In genomic region chr11:5625281-5625680, GRCh38 we compare ENCODE assay signal across 11 cellular contexts. TPM values are rescaled to one million over a fixed set of nuclear protein-coding genes. Genes with fewer than 3 reads are reported as not detected.
DNase-seq lines count a peak whose midpoint lies in the region; ATAC-seq, FAIRE-seq and TF ChIP-seq lines count a peak whose summit lies in the region.
"Had no signal": no experiment of that assay in that cellular context is flagged by ENCODE, and none has a peak within 500 bp of the region (broad histone marks: within the 10 kb centered on the region; RNA-seq: fewer than 3 reads in every experiment).

No MANE protein-coding gene starts in this region.

- H3K4me2 ChIP-seq in A549 (peak overlapping the region; percentile 81), mammary epithelial cell (ENCODE audit: insufficient read depth, low read depth, low read length) (peak overlapping the region; percentile 87)

- intact Hi-C loops in mammary epithelial cell (cut with micrococcal nuclease) (loop anchor here (1.0 kb wide), 1 partner anchor 59 kb away; no protein-coding TSS in a partner anchor), mucosa of descending colon (cut with DNase I, micrococcal nuclease) (loop anchor here in 1 of 2 donors (10.0 kb wide), 1 partner anchor 60 kb away; the partner anchor contains the start of genes TRIM22 and TRIM5)

- BruUV-seq in mammary epithelial cell (replicated peaks; lab: Mats Ljungman, UMichigan) = no TSS peak

- H3K79me2 ChIP-seq in mammary epithelial cell (ENCODE audit: insufficient read depth, low read length) = no peaks in the 10 kb centered on the region

- ATAC-seq in A549 (peak in 1 of 2 experiments; percentile 1; a peak in 1 of 6 replicates), HG02885 (IDR thresholded peaks at IDR 0.05; ENCODE audit: poor library complexity, unreplicated experiment) (peak; percentile 6), mucosa of descending colon (no peak)

- TF ChIP-seq RAD21 in A549 (conservative IDR thresholded peaks at IDR 0.05 in 1 of 2, IDR thresholded peaks at IDR 0.05 in 1 of 2) = no peak

- TF ChIP-seq CTCF in A549 (IDR thresholded peaks at IDR 0.05) (no peak), mammary epithelial cell (conservative IDR thresholded peaks at IDR 0.05 in 1 of 2, IDR thresholded peaks at IDR 0.05 in 1 of 2; ENCODE audit: extremely low read depth in 1 of 2, insufficient read depth in 1 of 2, low read depth in 1 of 2, low read length in 2 of 2) (no peak), mucosa of descending colon (IDR thresholded peaks at IDR 0.05) (no peak)

- no peaks in the 10 kb centered on the region for H3K9me3 ChIP-seq in A549
- H3K9me3 ChIP-seq in mammary epithelial cell (replicated peaks; ENCODE audit: insufficient read depth, low read length) = no peaks in the 10 kb centered on the region
- no peaks in the 10 kb centered on the region for H3K9me3 ChIP-seq in mucosa of descending colon

- no peaks in the 10 kb centered on the region for H3K27me3 ChIP-seq in mammary epithelial cell (ENCODE audit: insufficient read depth, low read length)

- H3K36me3 ChIP-seq in mammary epithelial cell (ENCODE audit: insufficient read depth, low read length) (no peaks in the 10 kb centered on the region), mucosa of descending colon (ENCODE audit: low read depth) (no peaks in the 10 kb centered on the region)

- 45% methylated on average over 4 of the region's 4 CpGs for WGBS in A549 (ENCODE audit: missing lambda C conversion rate)
- WGBS in mammary epithelial cell (ENCODE audit: low coverage, missing lambda C conversion rate) = 8% methylated on average over 3 of the region's 4 CpGs

- no peak for TF ChIP-seq POLR2A in A549 (IDR thresholded peaks at IDR 0.05; ENCODE audit: low read length)

- dilution Hi-C loops in mammary epithelial cell (cut with HindIII; ENCODE audit: low sequenced_read_pairs) = no loop called here

- TF ChIP-seq EP300 in A549 (IDR thresholded peaks at IDR 0.05) = no peak

- FAIRE-seq in A549 (lab: Jason Lieb, UNC) (no peak), urothelium cell line (lab: Jason Lieb, UNC) (no peak)

- peak overlapping the region; percentile 93 for H2AFZ ChIP-seq in mammary epithelial cell (ENCODE audit: low read depth, low read length)

- H4K20me1 ChIP-seq in mammary epithelial cell (ENCODE audit: insufficient read depth, low read length) = no peaks in the 10 kb centered on the region

- DNase-seq in A549 (ENCODE audit: low read depth in 1 of 2, low spot score in 1 of 2) (no peak), mammary epithelial cell (no peak), mucosa of descending colon (no peak), hypothalamus (lab: John Stamatoyannopoulos, UW) (no peak), cerebellar nuclear complex (lab: John Stamatoyannopoulos, UW) (no peak), urothelium cell line (ENCODE audit: low spot score) (no peak), A172 (ENCODE audit: low spot score) (no peak)
- DNase-seq: NCI-H187 had no signal

- H3K4me3 ChIP-seq in A549 (peak overlapping the region; percentile 46), mammary epithelial cell (replicated peaks in 1 of 3; ENCODE audit: insufficient read depth in 1 of 3, low read depth in 2 of 3, low read length in 3 of 3) (peak overlapping the region; percentile 53 to 69 (median 63)), mucosa of descending colon (peak overlapping the region; percentile 18)

- no peak overlapping the region for H3K9ac ChIP-seq in mammary epithelial cell (ENCODE audit: insufficient read depth, low read length)

- H3K27ac ChIP-seq in A549 (peak overlapping the region; percentile 69 to 83), mammary epithelial cell (ENCODE audit: insufficient read depth, low read depth, low read length) (no peak overlapping the region)

- CTCF ChIA-PET in A549 (lab: Yijun Ruan, JAX) (interaction anchor here (1.4 kb wide), 1 partner anchor 12 kb away, joined by 3 read pairs; no protein-coding TSS in a partner anchor), mammary epithelial cell (lab: Charles Lee; ENCODE audit: low non-redundant PET) (no interaction called here)

- H3K4me1 ChIP-seq in A549 (peaks cover 45% of the 10 kb centered on the region), mammary epithelial cell (ENCODE audit: insufficient read depth, low read length) (peaks cover 26% of the 10 kb centered on the region), mucosa of descending colon (ENCODE audit: low read depth) (peaks cover 25% of the 10 kb centered on the region)

- in situ Hi-C loops in mammary epithelial cell (cut with MboI; ENCODE audit: low sequenced_read_pairs in 2 of 2) = no loop called here

- POLR2A ChIA-PET in A549 (lab: Yijun Ruan, JAX) = interaction anchor here (1.3 kb wide), 1 partner anchor 59 kb away, joined by 6 read pairs; the partner anchor contains the start of gene TRIM5

TF ChIP-seq in A549, 52 proteins besides CTCF, POLR2A, EP300 and RAD21:
- no peak for TF ChIP-seq PHF8 (IDR thresholded peaks at IDR 0.05; ENCODE audit: borderline replicate concordance, low read depth)
- TF ChIP-seq, protein P1, sequence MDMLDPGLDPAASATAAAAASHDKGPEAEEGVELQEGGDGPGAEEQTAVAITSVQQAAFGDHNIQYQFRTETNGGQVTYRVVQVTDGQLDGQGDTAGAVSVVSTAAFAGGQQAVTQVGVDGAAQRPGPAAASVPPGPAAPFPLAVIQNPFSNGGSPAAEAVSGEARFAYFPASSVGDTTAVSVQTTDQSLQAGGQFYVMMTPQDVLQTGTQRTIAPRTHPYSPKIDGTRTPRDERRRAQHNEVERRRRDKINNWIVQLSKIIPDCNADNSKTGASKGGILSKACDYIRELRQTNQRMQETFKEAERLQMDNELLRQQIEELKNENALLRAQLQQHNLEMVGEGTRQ (IDR thresholded peaks at IDR 0.05) = no peak
- no peak for TF ChIP-seq MYC (IDR thresholded peaks at IDR 0.05; ENCODE audit: borderline replicate concordance, low read length)
- no peak for TF ChIP-seq SMC3 (IDR thresholded peaks at IDR 0.05)
- no peak for TF ChIP-seq GATA3 (IDR thresholded peaks at IDR 0.05; ENCODE audit: borderline replicate concordance)
- no peak for TF ChIP-seq HES2 (IDR thresholded peaks at IDR 0.05)
- TF ChIP-seq TP53 (CRISPR knock-in tag; IDR thresholded peaks at IDR 0.05) = no peak
- no peak for TF ChIP-seq TFCP2L1 (CRISPR knock-in tag; IDR thresholded peaks at IDR 0.05)
- TF ChIP-seq HEYL (CRISPR knock-in tag; IDR thresholded peaks at IDR 0.05) = no peak
- no peak for TF ChIP-seq ZFP36 (IDR thresholded peaks at IDR 0.05; ENCODE audit: borderline replicate concordance, partially characterized antibody)

RNA-seq across cellular contexts. Expression of gene TRIM34, which starts 0.5 kb away (rescaled TPM):
- polyA plus RNA-seq in A549 (2011; rRNA removed) (11.7 and 15.2 TPM in 2 replicates), A549 (2017; fragmentation: RNase III; extraction: RNeasy Plus Mini Kit Qiagen cat#74134 plus additional on column Dnase treatment) (6.1 to 8.1 TPM (median 6.8 TPM) in 3 replicates), mammary epithelial cell (5.6 TPM)
- 2.9 and 3.5 TPM in 2 replicates for polyA plus RNA-seq in A549 (2012; cell fraction: cytosol; rRNA removed)
- 3.1 and 5.9 TPM in 2 replicates for polyA plus RNA-seq in A549 (2012; cell fraction: nucleus; rRNA removed)
- polyA minus RNA-seq in A549 (2011; rRNA and poly(A)+ RNA removed) = 3.7 and 4.0 TPM in 2 replicates
- total RNA-seq in mammary epithelial cell (1 to 10 TPM; 2.4 to 5.7 TPM), mucosa of descending colon (10 to 100 TPM in 1 of 3 donors, 1 to 10 TPM in 2; 7.3 to 11.9 (median 8.5) TPM)
- not detected for polyA minus RNA-seq in mammary epithelial cell
- total RNA-seq in A172 (2014; rRNA removed; shearing (Covaris generic)) = 13.8 and 18.4 TPM in 2 replicates
- total RNA-seq: G401 had no signal

RNA-seq across cellular contexts. Expression of gene TRIM6, which starts 28.8 kb away (rescaled TPM):
- polyA plus RNA-seq in A549 (2011; rRNA removed) = 44.1 and 52.8 TPM in 2 replicates
- polyA plus RNA-seq in A549 (2012; cell fraction: cytosol; rRNA removed) = 19.7 and 21.4 TPM in 2 replicates
- 13.6 and 28.7 TPM in 2 replicates for polyA plus RNA-seq in A549 (2012; cell fraction: nucleus; rRNA removed)
- polyA plus RNA-seq in A549 (2017; fragmentation: RNase III; extraction: RNeasy Plus Mini Kit Qiagen cat#74134 plus additional on column Dnase treatment) = 22.6 to 27.5 TPM (median 22.9 TPM) in 3 replicates
- polyA minus RNA-seq in A549 (2011; rRNA and poly(A)+ RNA removed) = 17.4 and 20.4 TPM in 2 replicates
- 1 to 10 TPM; 4.4 to 6.0 TPM for total RNA-seq in mammary epithelial cell
- polyA plus RNA-seq in mammary epithelial cell = not detected
- not detected for polyA minus RNA-seq in mammary epithelial cell
- total RNA-seq in mucosa of descending colon = 1 to 10 TPM in 1 of 3 donors, under 1 TPM in 2; 0.43 to 4.6 (median 0.92) TPM
- 5.0 and 6.7 TPM in 2 replicates for total RNA-seq in A172 (2014; rRNA removed; shearing (Covaris generic))
- total RNA-seq: G401 had no signal

RNA-seq across cellular contexts. Expression of gene OR52B6, which starts 44.6 kb away (rescaled TPM):
- polyA plus RNA-seq in A549 (2011; rRNA removed) (not detected in 2 replicates), A549 (2017; fragmentation: RNase III; extraction: RNeasy Plus Mini Kit Qiagen cat#74134 plus additional on column Dnase treatment) (not detected in 3 replicates), mammary epithelial cell (not detected)
- polyA plus RNA-seq in A549 (2012; cell fraction: cytosol; rRNA removed) = not detected in 2 replicates
- polyA plus RNA-seq in A549 (2012; cell fraction: nucleus; rRNA removed) = not detected in 2 replicates
- polyA minus RNA-seq in A549 (2011; rRNA and poly(A)+ RNA removed) = not detected in 2 replicates
- total RNA-seq in mammary epithelial cell (not detected), mucosa of descending colon (not detected)
- polyA minus RNA-seq in mammary epithelial cell = not detected
- not detected in 2 replicates for total RNA-seq in A172 (2014; rRNA removed; shearing (Covaris generic))
- total RNA-seq: G401, glomerular endothelial cell had no signal

RNA-seq across cellular contexts. Expression of gene TRIM5, which starts 59.6 kb away (rescaled TPM):
- polyA plus RNA-seq in A549 (2011; rRNA removed) (30.5 and 32.6 TPM in 2 replicates), A549 (2017; fragmentation: RNase III; extraction: RNeasy Plus Mini Kit Qiagen cat#74134 plus additional on column Dnase treatment) (19.6 to 22.8 TPM (median 21.9 TPM) in 3 replicates), mammary epithelial cell (18.1 TPM)
- 8.4 and 9.4 TPM in 2 replicates for polyA plus RNA-seq in A549 (2012; cell fraction: cytosol; rRNA removed)
- polyA plus RNA-seq in A549 (2012; cell fraction: nucleus; rRNA removed) = 7.2 and 13.0 TPM in 2 replicates
- polyA minus RNA-seq in A549 (2011; rRNA and poly(A)+ RNA removed) = 20.4 and 28.3 TPM in 2 replicates
- total RNA-seq in mammary epithelial cell (10 to 100 TPM; 19.8 to 28.3 TPM), mucosa of descending colon (10 to 100 TPM; 19.6 to 24.6 (median 21.5) TPM)
- polyA minus RNA-seq in mammary epithelial cell = 20.9 TPM
- total RNA-seq in A172 (2014; rRNA removed; shearing (Covaris generic)) = 32.9 and 47.7 TPM in 2 replicates
